ENCODE assay signal across 9 cellular contexts in the genomic region with DNA sequence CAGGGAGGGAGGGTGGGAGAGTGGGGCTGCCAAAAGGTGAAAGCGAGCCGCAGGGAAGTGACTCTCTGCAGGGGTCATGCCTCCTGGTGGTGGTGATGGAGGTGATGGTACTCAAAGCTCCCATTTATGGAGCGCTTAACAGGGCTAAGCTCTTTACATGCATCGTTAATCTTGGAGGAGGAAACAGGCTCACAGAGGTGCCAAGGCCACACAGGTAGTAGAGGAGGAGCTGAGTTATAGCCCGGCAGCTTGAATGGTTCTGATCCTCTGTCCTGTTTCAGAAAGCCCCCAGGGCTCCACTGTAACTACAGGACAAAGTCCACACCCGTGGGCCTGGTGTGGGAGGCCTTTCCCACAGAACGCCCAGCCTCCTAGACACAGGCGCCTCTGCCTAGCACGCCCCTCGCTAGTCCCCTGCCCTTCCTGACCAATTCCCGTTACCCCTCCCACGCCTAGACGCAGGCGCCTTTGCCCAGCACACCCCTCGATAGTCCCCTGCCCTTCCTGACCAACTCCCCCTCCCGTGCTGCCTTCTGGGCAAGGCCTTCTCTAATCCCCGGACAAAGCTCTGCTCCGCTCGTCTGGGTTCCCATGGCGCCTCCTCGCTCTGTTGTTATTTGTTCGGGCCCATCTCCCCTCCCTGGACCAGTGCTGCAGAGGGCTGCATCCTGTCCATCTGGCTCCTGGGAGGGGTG. TPM values are rescaled to one million over a fixed set of nuclear protein-coding genes. Genes with fewer than 3 reads are reported as not detected.
A peak's percentile ranks its signal among the peaks of the same experiment; 100 is the strongest.
DNase-seq lines count a peak whose midpoint lies in the region; ATAC-seq and TF ChIP-seq lines count a peak whose summit lies in the region.
"Had no signal": no experiment of that assay in that cellular context is flagged by ENCODE, and none has a peak within 500 bp of the region (broad histone marks: within the 10 kb centered on the region; RNA-seq: fewer than 3 reads in every experiment).

No MANE protein-coding gene starts in this region.

- H3K9me3 ChIP-seq in stomach, result no peaks in the 10 kb centered on the region

- TF ChIP-seq CTCF in stomach (IDR thresholded peaks at IDR 0.05), result no peak
- no peak for TF ChIP-seq CTCF in GM10266 (IDR thresholded peaks at IDR 0.05; ENCODE audit: control insufficient read depth, insufficient read depth, low read depth, missing control alignments)

- H3K36me3 Mint-ChIP-seq in activated CD4-positive, alpha-beta memory T cell treated with anti-CD3 and anti-CD28 coated beads, Interleukin-2, amount 10 ng/mL, durations not matched to agents 7 days and 5 days (ENCODE audit: low read depth), result no peaks in the 10 kb centered on the region
- H3K36me3 Mint-ChIP-seq in activated CD4-positive, alpha-beta memory T cell treated with anti-CD3 and anti-CD28 coated beads for 36 hours, result no peaks in the 10 kb centered on the region

- 24 to 40% (median 33%) methylated on average over 19 to 22 of the region's 22 CpGs for WGBS in stomach, 5 donors

- intact Hi-C loops in activated CD4-positive, alpha-beta memory T cell treated with anti-CD3 and anti-CD28 coated beads for 36 hours (cut with micrococcal nuclease), result no loop called here
- intact Hi-C loops in stomach (cut with DNase I; ENCODE audit: low total_unique reads), result no loop called here

- CTCF ChIA-PET in activated CD4-positive, alpha-beta memory T cell treated with anti-CD3 and anti-CD28 coated beads, Interleukin-2, amount 10 ng/mL, durations not matched to agents 7 days and 5 days (lab: Charles Lee), result interaction anchor here (1.0 kb wide), 1 partner anchor 27 kb away, joined by 3 read pairs; no protein-coding TSS in a partner anchor
- CTCF ChIA-PET in activated CD4-positive, alpha-beta memory T cell treated with anti-CD3 and anti-CD28 coated beads for 36 hours (lab: Charles Lee), result interaction anchor here (0.8 to 1.1 kb wide), 5 partner anchors 12 to 100 kb away, joined by 3 to 4 read pairs (median 3); no protein-coding TSS in a partner anchor

- POLR2A ChIA-PET in activated CD4-positive, alpha-beta memory T cell treated with anti-CD3 and anti-CD28 coated beads, Interleukin-2, amount 10 ng/mL, durations not matched to agents 7 days and 5 days (lab: Charles Lee), result interaction anchor here (0.8 to 2.0 kb wide), 4 partner anchors 12 to 102 kb away, joined by 3 to 18 read pairs (median 4); a partner anchor contains a TSS
- POLR2A ChIA-PET in activated CD4-positive, alpha-beta memory T cell treated with anti-CD3 and anti-CD28 coated beads for 36 hours (lab: Charles Lee), result interaction anchor here (1.1 kb wide), 1 partner anchor 11 kb away, joined by 4 read pairs; no protein-coding TSS in a partner anchor

- H3K4me1 Mint-ChIP-seq in activated CD4-positive, alpha-beta memory T cell treated with anti-CD3 and anti-CD28 coated beads, Interleukin-2, amount 10 ng/mL, durations not matched to agents 7 days and 5 days, result peaks cover 33% of the 10 kb centered on the region
- H3K4me1 Mint-ChIP-seq in activated CD4-positive, alpha-beta memory T cell treated with anti-CD3 and anti-CD28 coated beads for 36 hours (ENCODE audit: low read depth), result peaks cover 33% of the 10 kb centered on the region

- H3K4me1 ChIP-seq in stomach, result peaks cover 68 to 87% (median 75%) of the 10 kb centered on the region in 4 donors

- H3K27me3 ChIP-seq in stomach, result no peaks in the 10 kb centered on the region

- peak overlapping the region; percentile 16 for H3K27ac Mint-ChIP-seq in activated CD4-positive, alpha-beta memory T cell treated with anti-CD3 and anti-CD28 coated beads, Interleukin-2, amount 10 ng/mL, durations not matched to agents 7 days and 5 days
- H3K27ac Mint-ChIP-seq in activated CD4-positive, alpha-beta memory T cell treated with anti-CD3 and anti-CD28 coated beads for 36 hours, result no peak overlapping the region

- H3K27ac ChIP-seq in stomach, result peak overlapping the region; percentile 17 to 94 (median 87)

- no peak for DNase-seq in activated CD4-positive, alpha-beta memory T cell treated with anti-CD3 and anti-CD28 coated beads, Interleukin-2, amount 10 ng/mL, durations not matched to agents 7 days and 5 days
- DNase-seq in activated CD4-positive, alpha-beta memory T cell treated with anti-CD3 and anti-CD28 coated beads for 36 hours, result no peak
- DNase-seq in NCI-H82 (lab: John Stamatoyannopoulos, UW) (peak; percentile 94), germinal center (ENCODE audit: low spot score) (peak; percentile 47), stomach (no peak), HUDEP-2 (lab: John Stamatoyannopoulos, UW; ENCODE audit: unreplicated experiment in 76 of 76) (no peak), GM10266 (ENCODE audit: extremely low spot score) (no peak)

- TF ChIP-seq EP300 in stomach (IDR thresholded peaks at IDR 0.05), result no peak

- no peaks in the 10 kb centered on the region for H3K36me3 ChIP-seq in stomach

- no peak overlapping the region for H3K4me3 Mint-ChIP-seq in activated CD4-positive, alpha-beta memory T cell treated with anti-CD3 and anti-CD28 coated beads, Interleukin-2, amount 10 ng/mL, durations not matched to agents 7 days and 5 days
- H3K4me3 Mint-ChIP-seq in activated CD4-positive, alpha-beta memory T cell treated with anti-CD3 and anti-CD28 coated beads for 36 hours, result no peak overlapping the region

- no peak for TF ChIP-seq POLR2A in stomach (IDR thresholded peaks at IDR 0.05)

- ATAC-seq in GM18867 (IDR thresholded peaks at IDR 0.05; ENCODE audit: unreplicated experiment), result no peak

- H3K9me3 Mint-ChIP-seq in activated CD4-positive, alpha-beta memory T cell treated with anti-CD3 and anti-CD28 coated beads, Interleukin-2, amount 10 ng/mL, durations not matched to agents 7 days and 5 days, result no peaks in the 10 kb centered on the region
- no peaks in the 10 kb centered on the region for H3K9me3 Mint-ChIP-seq in activated CD4-positive, alpha-beta memory T cell treated with anti-CD3 and anti-CD28 coated beads for 36 hours

- H3K4me3 ChIP-seq in stomach, result peak overlapping the region in 1 of 4 donors; percentile 19
- H3K4me3 ChIP-seq: lung had no signal

- no peaks in the 10 kb centered on the region for H3K27me3 Mint-ChIP-seq in activated CD4-positive, alpha-beta memory T cell treated with anti-CD3 and anti-CD28 coated beads, Interleukin-2, amount 10 ng/mL, durations not matched to agents 7 days and 5 days
- H3K27me3 Mint-ChIP-seq in activated CD4-positive, alpha-beta memory T cell treated with anti-CD3 and anti-CD28 coated beads for 36 hours, result no peaks in the 10 kb centered on the region

RNA-seq across cellular contexts. Expression of a gene that starts 10.8 kb away (rescaled TPM):
- total RNA-seq in activated CD4-positive, alpha-beta memory T cell treated with anti-CD3 and anti-CD28 coated beads, Interleukin-2, amount 10 ng/mL, durations not matched to agents 7 days and 5 days, result 10 to 100 TPM; 16.3 to 16.4 TPM
- total RNA-seq in activated CD4-positive, alpha-beta memory T cell treated with anti-CD3 and anti-CD28 coated beads for 36 hours, result 10 to 100 TPM; 12.7 to 13.1 TPM
- total RNA-seq in stomach, result 100 to 1,000 TPM in 1 of 5 donors, 10 to 100 TPM in 4; 25.7 to 268 (median 55.4) TPM
- polyA plus RNA-seq in stomach, result 10 to 100 TPM; 32.4 to 95.8 (median 39.7) TPM

RNA-seq across cellular contexts. Expression of a gene that starts 24.7 kb away (rescaled TPM):
- 10 to 100 TPM; 31.7 to 35.5 TPM for total RNA-seq in activated CD4-positive, alpha-beta memory T cell treated with anti-CD3 and anti-CD28 coated beads, Interleukin-2, amount 10 ng/mL, durations not matched to agents 7 days and 5 days
- 10 to 100 TPM; 29.8 to 30.1 TPM for total RNA-seq in activated CD4-positive, alpha-beta memory T cell treated with anti-CD3 and anti-CD28 coated beads for 36 hours
- 100 to 1,000 TPM in 1 of 5 donors, 10 to 100 TPM in 2, 1 to 10 TPM in 2; 1.8 to 107 (median 11.2) TPM for total RNA-seq in stomach
- polyA plus RNA-seq in stomach, result 10 to 100 TPM; 28.2 to 44.3 (median 36.0) TPM

RNA-seq across cellular contexts. Expression of a gene that starts 27.5 kb away (rescaled TPM):
- 1 to 10 TPM; 5.4 to 5.9 TPM for total RNA-seq in activated CD4-positive, alpha-beta memory T cell treated with anti-CD3 and anti-CD28 coated beads, Interleukin-2, amount 10 ng/mL, durations not matched to agents 7 days and 5 days
- 1 to 10 TPM; 3.2 to 3.6 TPM for total RNA-seq in activated CD4-positive, alpha-beta memory T cell treated with anti-CD3 and anti-CD28 coated beads for 36 hours
- 10 to 100 TPM in 2 of 5 donors, 1 to 10 TPM in 1, under 1 TPM in 1, not detected in 1; 0.45 to 13.4 (median 7.4) TPM for total RNA-seq in stomach
- polyA plus RNA-seq in stomach, result 1 to 10 TPM; 2.7 to 7.0 (median 5.0) TPM

RNA-seq across cellular contexts. Expression of a gene that starts 57.0 kb away (rescaled TPM):
- under 1 TPM; 0.10 to 0.15 TPM for total RNA-seq in activated CD4-positive, alpha-beta memory T cell treated with anti-CD3 and anti-CD28 coated beads, Interleukin-2, amount 10 ng/mL, durations not matched to agents 7 days and 5 days
- under 1 TPM; 0.10 to 0.22 TPM for total RNA-seq in activated CD4-positive, alpha-beta memory T cell treated with anti-CD3 and anti-CD28 coated beads for 36 hours
- not detected for total RNA-seq in stomach
- polyA plus RNA-seq in stomach, result under 1 TPM in 1 of 3 donors, not detected in 2; 0.20 TPM

Comparison
In these comparisons a context has a peak if more than half of its experiments do, and no peak if none do; other contexts are left out.
1. DNase-seq: peak in NCI-H82 (single experiment) and germinal center (single experiment); none in activated CD4-positive, alpha-beta memory T cell treated with anti-CD3 and anti-CD28 coated beads, Interleukin-2, amount 10 ng/mL, durations not matched to agents 7 days and 5 days (single experiment), activated CD4-positive, alpha-beta memory T cell treated with anti-CD3 and anti-CD28 coated beads for 36 hours (single experiment), stomach (single experiment), HUDEP-2 (0 of 76) and GM10266 (single experiment).